2 cellular contexts compared by ENCODE assay signal in genomic region chr7:139887895-139888518, GRCh38.
TF ChIP-seq lines count a peak whose summit lies in the region.

No MANE protein-coding gene starts in this region.

TF ChIP-seq in liver, 16 proteins besides CTCF, POLR2A, EP300 and RAD21:
- TF ChIP-seq NR2F2 (IDR thresholded peaks at IDR 0.05) (peak; percentile 49), MAX (IDR thresholded peaks at IDR 0.05) (peak; percentile 30), FOXA2 (IDR thresholded peaks at IDR 0.05) (no peak), SP1 (IDR thresholded peaks at IDR 0.05) (no peak), EGR1 (IDR thresholded peaks at IDR 0.05; ENCODE audit: low read depth in 2 of 2) (peak in 1 of 2 donors; percentile 12)
- TF ChIP-seq, protein P1, sequence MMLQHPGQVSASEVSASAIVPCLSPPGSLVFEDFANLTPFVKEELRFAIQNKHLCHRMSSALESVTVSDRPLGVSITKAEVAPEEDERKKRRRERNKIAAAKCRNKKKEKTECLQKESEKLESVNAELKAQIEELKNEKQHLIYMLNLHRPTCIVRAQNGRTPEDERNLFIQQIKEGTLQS (IDR thresholded peaks at IDR 0.05): no peak

TF ChIP-seq in HepG2, 621 proteins besides CTCF, POLR2A, EP300 and RAD21:
- TF ChIP-seq, protein P2, sequence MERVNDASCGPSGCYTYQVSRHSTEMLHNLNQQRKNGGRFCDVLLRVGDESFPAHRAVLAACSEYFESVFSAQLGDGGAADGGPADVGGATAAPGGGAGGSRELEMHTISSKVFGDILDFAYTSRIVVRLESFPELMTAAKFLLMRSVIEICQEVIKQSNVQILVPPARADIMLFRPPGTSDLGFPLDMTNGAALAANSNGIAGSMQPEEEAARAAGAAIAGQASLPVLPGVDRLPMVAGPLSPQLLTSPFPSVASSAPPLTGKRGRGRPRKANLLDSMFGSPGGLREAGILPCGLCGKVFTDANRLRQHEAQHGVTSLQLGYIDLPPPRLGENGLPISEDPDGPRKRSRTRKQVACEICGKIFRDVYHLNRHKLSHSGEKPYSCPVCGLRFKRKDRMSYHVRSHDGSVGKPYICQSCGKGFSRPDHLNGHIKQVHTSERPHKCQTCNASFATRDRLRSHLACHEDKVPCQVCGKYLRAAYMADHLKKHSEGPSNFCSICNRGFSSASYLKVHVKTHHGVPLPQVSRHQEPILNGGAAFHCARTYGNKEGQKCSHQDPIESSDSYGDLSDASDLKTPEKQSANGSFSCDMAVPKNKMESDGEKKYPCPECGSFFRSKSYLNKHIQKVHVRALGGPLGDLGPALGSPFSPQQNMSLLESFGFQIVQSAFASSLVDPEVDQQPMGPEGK (CRISPR knock-in tag; IDR thresholded peaks at IDR 0.05): no peak
- no peak for TF ChIP-seq ZKSCAN5 (CRISPR knock-in tag; IDR thresholded peaks at IDR 0.05)
- no peak for TF ChIP-seq RFXAP (CRISPR knock-in tag; IDR thresholded peaks at IDR 0.05; ENCODE audit: borderline replicate concordance)
